ENCODE assay signal across 8 cellular contexts in the genomic region with DNA sequence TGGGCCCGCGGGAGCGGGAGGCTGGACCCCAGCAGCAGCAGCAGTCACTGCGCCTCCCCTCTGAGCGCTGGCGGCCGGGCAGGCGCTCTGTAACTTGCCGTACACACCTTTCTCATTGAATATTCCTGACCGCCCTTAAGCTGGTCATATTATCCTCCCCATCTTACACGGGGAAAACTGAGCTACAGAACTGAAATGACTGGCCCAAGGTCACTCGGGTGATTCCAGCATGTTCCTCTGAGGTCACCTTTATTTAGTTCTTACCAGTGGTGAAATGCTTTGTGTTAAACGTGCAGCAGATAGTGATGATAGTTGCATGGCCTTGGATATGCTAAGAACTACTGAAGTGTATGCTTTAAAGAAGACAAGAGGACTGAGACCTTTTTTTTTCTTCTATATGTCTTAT. TPM values are rescaled to one million over a fixed set of nuclear protein-coding genes. Genes with fewer than 3 reads are reported as not detected.
DNase-seq lines count a peak whose midpoint lies in the region; ATAC-seq, FAIRE-seq and TF ChIP-seq lines count a peak whose summit lies in the region.

No MANE protein-coding gene starts in this region.

- TF ChIP-seq POLR2A in GM18505 (IDR thresholded peaks at IDR 0.05; ENCODE audit: borderline replicate concordance, extremely low read depth, insufficient read depth, insufficient read length) (no peak), GM12878 (IDR thresholded peaks at IDR 0.05; ENCODE audit: low read depth, low read length) (no peak)

- H3K27ac ChIP-seq in GM12878 (ENCODE audit: control insufficient read depth, insufficient read depth) (peak overlapping the region; percentile 78), mesodermal cell (ENCODE audit: low read depth, low read length, severe bottlenecking) (peak overlapping the region; percentile 96)

- peak; percentile 20 for ATAC-seq in GM18505 (IDR thresholded peaks at IDR 0.05; ENCODE audit: unreplicated experiment)
- ATAC-seq in HG03135 (IDR thresholded peaks at IDR 0.05; ENCODE audit: unreplicated experiment) = peak; percentile 32
- peak; percentile 54 for ATAC-seq in GM12878

- H3K4me2 ChIP-seq in GM12878 (ENCODE audit: control insufficient read depth, insufficient read depth) = peak overlapping the region; percentile 76

- DNase-seq in GM12878 (ENCODE audit: low read depth, low spot score) (no peak), AG08396 (ENCODE audit: low spot score) (no peak), NCI-H1417 treated with DMSO at 0.1 percent for 48 hours (lab: John Stamatoyannopoulos, UW) (no peak), amniotic stem cell (lab: John Stamatoyannopoulos, UW) (no peak)
- DNase-seq in activated effector memory CD4-positive, alpha-beta T cell treated with Interleukin-2 at 50 U/mL for 16 hours = no peak

- in situ Hi-C loops in GM12878 (cut with MboI) = no loop called here

- H3K9ac ChIP-seq in GM12878 (ENCODE audit: control insufficient read depth, insufficient read depth, low read length) = peak overlapping the region; percentile 92

- H3K27me3 ChIP-seq in GM12878 (replicated peaks in 1 of 2; ENCODE audit: control insufficient read depth in 2 of 2, insufficient read depth in 2 of 2, low read length in 1 of 2) = no peaks in the 10 kb centered on the region

- no peak for FAIRE-seq in GM12878 (lab: Jason Lieb, UNC)

- no TSS peak for BruUV-seq in GM12878 (replicated peaks; lab: Mats Ljungman, UMichigan)

- WGBS in GM12878 (ENCODE audit: insufficient coverage, insufficient replicate concordance, low lambda C conversion rate, missing lambda C conversion rate) = 1% methylated on average over 13 of the region's 13 CpGs
- 0 to 2% methylated on average over 8 to 12 of the region's 13 CpGs for WGBS in mesodermal cell (ENCODE audit: insufficient coverage in 2 of 2), 2 experiments

- H3K36me3 ChIP-seq in GM12878 (ENCODE audit: control insufficient read depth in 2 of 2, insufficient read depth in 2 of 2, low read length in 1 of 2) (peaks cover 1 to 17% of the 10 kb centered on the region in 2 experiments; a peak in 3 of 4 replicates), mesodermal cell (ENCODE audit: control insufficient read depth, insufficient read depth, low read length) (peaks cover 45% of the 10 kb centered on the region)

- no peaks in the 10 kb centered on the region for H4K20me1 ChIP-seq in GM12878 (ENCODE audit: control insufficient read depth, insufficient read depth)

- H2AFZ ChIP-seq in GM12878 (ENCODE audit: control insufficient read depth, low read depth, low read length) = peak overlapping the region; percentile 82

- intact Hi-C loops in GM12878 (cut with micrococcal nuclease; ENCODE audit: unreplicated experiment) = loop anchor here (2.0 to 5.0 kb wide), 2 partner anchors 36 to 205 kb away; partner anchors contain the start of gene SHROOM1

- TF ChIP-seq RAD21 in GM12878 (IDR thresholded peaks at IDR 0.05; ENCODE audit: insufficient read depth, low read depth, low read length) = no peak

- SMC1A ChIA-PET in GM12878 (lab: Charles Lee; ENCODE audit: uncharacterized antibody, unreplicated experiment) = interaction anchor here (0.6 to 1.5 kb wide), 6 partner anchors 10 to 400 kb away, joined by 3 to 7 read pairs (median 4); no protein-coding TSS in a partner anchor

- RAD21 ChIA-PET in GM12878 (lab: Charles Lee; ENCODE audit: unreplicated experiment) = interaction anchor here (0.8 kb wide), 1 partner anchor 47 kb away, joined by 3 read pairs; no protein-coding TSS in a partner anchor

- H3K4me3 ChIP-seq in GM12878 (peak overlapping the region; percentile 85), mesodermal cell (ENCODE audit: extremely low read depth, insufficient read depth, low read length, poor library complexity, severe bottlenecking) (peak overlapping the region; percentile 78)

- TF ChIP-seq EP300 in GM12878 (IDR thresholded peaks at IDR 0.05; ENCODE audit: borderline replicate concordance in 1 of 2, control insufficient read depth in 1 of 2, low read depth in 2 of 2, low read length in 2 of 2) = no peak

- CTCF ChIA-PET in GM12878 (lab: Yijun Ruan, JAX) = interaction anchor here (0.7 to 7.2 kb wide), 7 partner anchors 16 to 481 kb away, joined by 3 to 46 read pairs (median 4); partner anchors contain the start of gene SHROOM1

- POLR2A ChIA-PET in GM12878 (lab: Charles Lee) = interaction anchor here (0.7 to 1.3 kb wide), 5 partner anchors 10 to 226 kb away, joined by 3 to 4 read pairs (median 3); partner anchors contain the start of genes HSPA4 and SHROOM1

- H3K79me2 ChIP-seq in GM12878 (ENCODE audit: control insufficient read depth, insufficient read depth, low read length) = peaks cover 19% of the 10 kb centered on the region

- TF ChIP-seq CTCF in GM12878 (IDR thresholded peaks at IDR 0.05 in 2 of 3, conservative IDR thresholded peaks at IDR 0.05 in 1 of 3; ENCODE audit: control insufficient read depth in 2 of 3, extremely low read depth in 1 of 3, insufficient read depth in 1 of 3, low read depth in 3 of 3, low read length in 3 of 3) = no peak

- no peaks in the 10 kb centered on the region for H3K9me3 ChIP-seq in GM12878 (replicated peaks; ENCODE audit: control insufficient read depth, insufficient read depth, low read length)
- no peaks in the 10 kb centered on the region for H3K9me3 ChIP-seq in mesodermal cell (ENCODE audit: control insufficient read depth, low read length)

- H3K4me1 ChIP-seq in GM12878 (ENCODE audit: control insufficient read depth, insufficient read depth, low read length) (peaks cover 3% of the 10 kb centered on the region), mesodermal cell (ENCODE audit: control insufficient read depth, insufficient read depth, low read length, poor library complexity, severe bottlenecking) (no peaks in the 10 kb centered on the region)

RNA-seq across cellular contexts. Expression of gene UQCRQ, which starts 0.6 kb away (rescaled TPM):
- 67.8 and 97.5 TPM in 2 replicates for total RNA-seq in GM12878 (2013; cell fraction: nucleolus; rRNA removed)
- total RNA-seq in GM12878 (2014; rRNA removed) (184 and 208 TPM in 2 replicates), GM12878 (2014; rRNA removed; fragmentation: Illumina TruSeq; extraction: Trizol) (191 and 195 TPM in 2 replicates), GM12878 (2021) (443 and 445 TPM in 2 replicates)
- polyA plus RNA-seq in GM12878 (2011; ENCODE audit: low read depth) = 140 TPM
- polyA plus RNA-seq in GM12878 (2011; rRNA removed) (280 and 326 TPM in 2 replicates), GM12878 (2014; fragmentation: Illumina TruSeq; extraction: Trizol) (67.9 and 121 TPM in 2 replicates), GM12878 (2014; fragmentation: Nextera tagmentation; extraction: Ambion mirVana) (1,000 to 10,000 TPM; 1,403 to 1,579 TPM), GM12878 (2014; rRNA removed) (289 and 374 TPM in 2 replicates), GM12878 (2016; fragmentation: Nextera tagmentation; extraction: Ambion mirVana) (1,000 to 10,000 TPM; 1,478 to 1,559 TPM)
- polyA plus RNA-seq in GM12878 (2011; cell fraction: cytosol; rRNA removed) = 224 and 316 TPM in 2 replicates
- polyA plus RNA-seq in GM12878 (2011; cell fraction: nucleus; rRNA removed) = 134 and 141 TPM in 2 replicates
- 262 and 293 TPM in 2 replicates for polyA plus RNA-seq in GM12878 (2012)
- polyA minus RNA-seq in GM12878 (2011; rRNA and poly(A)+ RNA removed) = 32.3 and 39.3 TPM in 2 replicates
- 24.4 and 32.2 TPM in 2 replicates for polyA minus RNA-seq in GM12878 (2011; cell fraction: cytosol; rRNA and poly(A)+ RNA removed)
- polyA minus RNA-seq in GM12878 (2011; cell fraction: nucleus; rRNA and poly(A)+ RNA removed) = 34.0 and 45.0 TPM in 2 replicates
- polyA plus RNA-seq in mesodermal cell (2013, experiment 1 of 2) = 246 TPM
- polyA plus RNA-seq in mesodermal cell (2013, experiment 2 of 2) = 281 TPM

RNA-seq across cellular contexts. Expression of gene GDF9, which starts 0.8 kb away (rescaled TPM):
- total RNA-seq in GM12878 (2013; cell fraction: nucleolus; rRNA removed) = 0.90 and 0.91 TPM in 2 replicates
- total RNA-seq in GM12878 (2014; rRNA removed) (0.16 and 0.28 TPM in 2 replicates), GM12878 (2014; rRNA removed; fragmentation: Illumina TruSeq; extraction: Trizol) (0.23 and 0.54 TPM in 2 replicates), GM12878 (2021) (0.28 and 0.85 TPM in 2 replicates)
- 0.72 TPM for polyA plus RNA-seq in GM12878 (2011; ENCODE audit: low read depth)
- polyA plus RNA-seq in GM12878 (2011; rRNA removed) (1.5 and 1.8 TPM in 2 replicates), GM12878 (2014; fragmentation: Illumina TruSeq; extraction: Trizol) (0.53 and 1.1 TPM in 2 replicates), GM12878 (2014; fragmentation: Nextera tagmentation; extraction: Ambion mirVana) (under 1 TPM; 0.11 to 0.24 TPM), GM12878 (2014; rRNA removed) (0.24 and 0.59 TPM in 2 replicates), GM12878 (2016; fragmentation: Nextera tagmentation; extraction: Ambion mirVana) (under 1 TPM; 0.28 to 0.39 TPM)
- polyA plus RNA-seq in GM12878 (2011; cell fraction: cytosol; rRNA removed) = 0.67 and 1.0 TPM in 2 replicates
- polyA plus RNA-seq in GM12878 (2011; cell fraction: nucleus; rRNA removed) = 1.5 and 2.7 TPM in 2 replicates
- 0.19 and 0.46 TPM in 2 replicates for polyA plus RNA-seq in GM12878 (2012)
- polyA minus RNA-seq in GM12878 (2011; rRNA and poly(A)+ RNA removed) = 0.37 and 0.46 TPM in 2 replicates
- not detected in 2 replicates for polyA minus RNA-seq in GM12878 (2011; cell fraction: cytosol; rRNA and poly(A)+ RNA removed)
- polyA minus RNA-seq in GM12878 (2011; cell fraction: nucleus; rRNA and poly(A)+ RNA removed) = 0.57 and 0.73 TPM in 2 replicates
- polyA plus RNA-seq in mesodermal cell (2013, experiment 1 of 2) = 0.48 TPM
- 0.81 TPM for polyA plus RNA-seq in mesodermal cell (2013, experiment 2 of 2)

RNA-seq across cellular contexts. Expression of gene LEAP2, which starts 6.4 kb away (rescaled TPM):
- total RNA-seq in GM12878 (2013; cell fraction: nucleolus; rRNA removed) = 7.7 and 9.5 TPM in 2 replicates
- total RNA-seq in GM12878 (2014; rRNA removed) = 2.3 and 2.6 TPM in 2 replicates
- total RNA-seq in GM12878 (2014; rRNA removed; fragmentation: Illumina TruSeq; extraction: Trizol) = 2.1 and 2.4 TPM in 2 replicates
- 1.5 and 2.7 TPM in 2 replicates for total RNA-seq in GM12878 (2021)
- 1.4 TPM for polyA plus RNA-seq in GM12878 (2011; ENCODE audit: low read depth)
- 8.8 and 9.4 TPM in 2 replicates for polyA plus RNA-seq in GM12878 (2011; rRNA removed)
- 4.2 and 4.6 TPM in 2 replicates for polyA plus RNA-seq in GM12878 (2011; cell fraction: cytosol; rRNA removed)
- 27.5 and 30.9 TPM in 2 replicates for polyA plus RNA-seq in GM12878 (2011; cell fraction: nucleus; rRNA removed)
- polyA plus RNA-seq in GM12878 (2012) = 1.1 and 1.5 TPM in 2 replicates
- polyA plus RNA-seq in GM12878 (2014; fragmentation: Illumina TruSeq; extraction: Trizol) = 2.1 and 3.4 TPM in 2 replicates
- polyA plus RNA-seq in GM12878 (2014; fragmentation: Nextera tagmentation; extraction: Ambion mirVana) = 1 to 10 TPM; 1.9 to 2.1 TPM
- 2.2 and 4.0 TPM in 2 replicates for polyA plus RNA-seq in GM12878 (2014; rRNA removed)
- polyA plus RNA-seq in GM12878 (2016; fragmentation: Nextera tagmentation; extraction: Ambion mirVana) = 1 to 10 TPM; 2.3 to 3.4 TPM
- polyA minus RNA-seq in GM12878 (2011; rRNA and poly(A)+ RNA removed) = 2.4 and 6.9 TPM in 2 replicates
- polyA minus RNA-seq in GM12878 (2011; cell fraction: cytosol; rRNA and poly(A)+ RNA removed) = 0.62 and 1.6 TPM in 2 replicates
- 5.6 and 6.7 TPM in 2 replicates for polyA minus RNA-seq in GM12878 (2011; cell fraction: nucleus; rRNA and poly(A)+ RNA removed)
- 0.88 TPM for polyA plus RNA-seq in mesodermal cell (2013, experiment 1 of 2)
- polyA plus RNA-seq in mesodermal cell (2013, experiment 2 of 2) = 0.71 TPM

RNA-seq across cellular contexts. Expression of gene SHROOM1, which starts 36.6 kb away (rescaled TPM):
- 6.1 and 11.9 TPM in 2 replicates for total RNA-seq in GM12878 (2013; cell fraction: nucleolus; rRNA removed)
- total RNA-seq in GM12878 (2014; rRNA removed) = 2.2 and 3.2 TPM in 2 replicates
- total RNA-seq in GM12878 (2014; rRNA removed; fragmentation: Illumina TruSeq; extraction: Trizol) = 0.94 and 1.3 TPM in 2 replicates
- total RNA-seq in GM12878 (2021) = 3.2 TPM in 2 replicates
- 0.83 TPM for polyA plus RNA-seq in GM12878 (2011; ENCODE audit: low read depth)
- polyA plus RNA-seq in GM12878 (2011; rRNA removed) = 3.2 and 3.5 TPM in 2 replicates
- polyA plus RNA-seq in GM12878 (2011; cell fraction: cytosol; rRNA removed) = 2.5 and 3.9 TPM in 2 replicates
- polyA plus RNA-seq in GM12878 (2011; cell fraction: nucleus; rRNA removed) = 12.5 and 15.7 TPM in 2 replicates
- 3.0 and 3.9 TPM in 2 replicates for polyA plus RNA-seq in GM12878 (2012)
- 0.52 and 1.7 TPM in 2 replicates for polyA plus RNA-seq in GM12878 (2014; fragmentation: Illumina TruSeq; extraction: Trizol)
- under 1 TPM; 0.05 to 0.31 TPM for polyA plus RNA-seq in GM12878 (2014; fragmentation: Nextera tagmentation; extraction: Ambion mirVana)
- 2.8 and 3.9 TPM in 2 replicates for polyA plus RNA-seq in GM12878 (2014; rRNA removed)
- polyA plus RNA-seq in GM12878 (2016; fragmentation: Nextera tagmentation; extraction: Ambion mirVana) = under 1 TPM; 0.82 to 0.83 TPM
- 2.8 and 7.9 TPM in 2 replicates for polyA minus RNA-seq in GM12878 (2011; rRNA and poly(A)+ RNA removed)
- polyA minus RNA-seq in GM12878 (2011; cell fraction: cytosol; rRNA and poly(A)+ RNA removed) = 0.80 and 2.1 TPM in 2 replicates
- polyA minus RNA-seq in GM12878 (2011; cell fraction: nucleus; rRNA and poly(A)+ RNA removed) = 4.2 and 5.3 TPM in 2 replicates
- polyA plus RNA-seq in mesodermal cell (2013, experiment 1 of 2) = 6.3 TPM
- 4.4 TPM for polyA plus RNA-seq in mesodermal cell (2013, experiment 2 of 2)

RNA-seq across cellular contexts. Expression of gene SOWAHA, which starts 53.9 kb away (rescaled TPM):
- total RNA-seq in GM12878 (2013; cell fraction: nucleolus; rRNA removed) = 0.22 and 0.35 TPM in 2 replicates
- total RNA-seq in GM12878 (2014; rRNA removed) = 0.05 TPM in 1 of 2 replicates, not detected in the other
- total RNA-seq in GM12878 (2014; rRNA removed; fragmentation: Illumina TruSeq; extraction: Trizol) = 0.04 TPM in 1 of 2 replicates, not detected in the other
- total RNA-seq in GM12878 (2021) = 0.10 TPM in 1 of 2 replicates, not detected in the other
- polyA plus RNA-seq in GM12878 (2011; ENCODE audit: low read depth) = not detected
- polyA plus RNA-seq in GM12878 (2011; rRNA removed) = 0.37 TPM in 2 replicates
- polyA plus RNA-seq in GM12878 (2011; cell fraction: cytosol; rRNA removed) = 0.33 and 0.48 TPM in 2 replicates
- polyA plus RNA-seq in GM12878 (2011; cell fraction: nucleus; rRNA removed) = 0.34 and 0.63 TPM in 2 replicates
- polyA plus RNA-seq in GM12878 (2012) = 0.04 and 0.13 TPM in 2 replicates
- polyA plus RNA-seq in GM12878 (2014; fragmentation: Illumina TruSeq; extraction: Trizol) = 0.04 and 0.10 TPM in 2 replicates
- polyA plus RNA-seq in GM12878 (2014; fragmentation: Nextera tagmentation; extraction: Ambion mirVana) = under 1 TPM in 1 of 2 experiments, not detected in 1; 0.02 TPM
- polyA plus RNA-seq in GM12878 (2014; rRNA removed) = 0.05 TPM in 1 of 2 replicates, not detected in the other
- not detected for polyA plus RNA-seq in GM12878 (2016; fragmentation: Nextera tagmentation; extraction: Ambion mirVana)
- polyA minus RNA-seq in GM12878 (2011; rRNA and poly(A)+ RNA removed) = 0.07 and 0.21 TPM in 2 replicates
- polyA minus RNA-seq in GM12878 (2011; cell fraction: cytosol; rRNA and poly(A)+ RNA removed) = not detected in 2 replicates
- 0.19 and 0.36 TPM in 2 replicates for polyA minus RNA-seq in GM12878 (2011; cell fraction: nucleus; rRNA and poly(A)+ RNA removed)
- polyA plus RNA-seq in mesodermal cell (2013, experiment 1 of 2) = 0.33 TPM
- 0.25 TPM for polyA plus RNA-seq in mesodermal cell (2013, experiment 2 of 2)
